In genomic region chr4:151850751-151851150, GRCh38 we compare ENCODE assay signal across 21 cellular contexts.
A peak's percentile ranks its signal among the peaks of the same experiment; 100 is the strongest.
DNase-seq lines count a peak whose midpoint lies in the region; TF ChIP-seq lines count a peak whose summit lies in the region.
"Had no signal": no experiment of that assay in that cellular context is flagged by ENCODE, and none has a peak within 500 bp of the region (broad histone marks: within the 10 kb centered on the region; RNA-seq: fewer than 3 reads in every experiment).

No MANE protein-coding gene starts in this region.

- in situ Hi-C loops in astrocyte of the spinal cord (cut with HindIII; ENCODE audit: low sequenced_read_pairs), result no loop called here

- H3K4me3 ChIP-seq in astrocyte of the spinal cord (ENCODE audit: low read depth, low read length), result no peak overlapping the region
- H3K4me3 ChIP-seq in foreskin fibroblast (ENCODE audit: low read depth in 1 of 2, low read length in 2 of 2), result no peak overlapping the region
- H3K4me3 ChIP-seq in skeletal muscle satellite cell (ENCODE audit: low read length), result no peak overlapping the region
- H3K4me3 ChIP-seq in coronary artery, result no peak overlapping the region
- H3K4me3 ChIP-seq: MG63, sigmoid colon, tibial nerve had no signal

- H3K36me3 ChIP-seq in skeletal muscle satellite cell (ENCODE audit: insufficient read depth, low read length), result no peaks in the 10 kb centered on the region
- H3K36me3 ChIP-seq: MG63, sigmoid colon, tibial nerve had no signal

- no peak overlapping the region for H3K9ac ChIP-seq in skeletal muscle satellite cell (ENCODE audit: low read depth, low read length)
- H3K9ac ChIP-seq: parathyroid adenoma had no signal

- H3K27me3 ChIP-seq in skeletal muscle satellite cell (ENCODE audit: control insufficient read depth, insufficient read depth, low read length), result no peaks in the 10 kb centered on the region
- H3K27me3 ChIP-seq: MG63, sigmoid colon, tibial nerve had no signal

- peak overlapping the region; percentile 7 for H3K4me2 ChIP-seq in skeletal muscle satellite cell (ENCODE audit: low read length)

- DNase-seq in GM03348 (ENCODE audit: low spot score) (peak; percentile 58), astrocyte of the spinal cord (ENCODE audit: low read depth, low spot score) (peak; percentile 5), foreskin fibroblast (peak; percentile 40 to 56), coronary artery (ENCODE audit: low spot score) (no peak), NCI-H1105 (lab: John Stamatoyannopoulos, UW) (no peak), DMS53 (lab: John Stamatoyannopoulos, UW) (no peak), GM20000 (ENCODE audit: low spot score) (no peak)
- DNase-seq: activated CD4-positive, alpha-beta T cell treated with anti-CD3 and anti-CD28 coated beads for 36 hours; CD8-positive, alpha-beta memory T cell; cortex of kidney; DMS79 treated with DMSO at 0.1 percent for 48 hours; left cardiac atrium; MG63; NCI-H146; NCI-H2171 treated with DMSO at 0.1 percent for 48 hours; NCI-H748 treated with DMSO at 0.1 percent for 48 hours; SHP77 treated with DMSO at 0.1 percent for 48 hours; sigmoid colon had no signal

- no peaks in the 10 kb centered on the region for H3K9me3 ChIP-seq in skeletal muscle satellite cell (replicated peaks; ENCODE audit: low read length)
- H3K9me3 ChIP-seq: MG63, tibial nerve had no signal

- peaks cover 10% of the 10 kb centered on the region for H3K4me1 ChIP-seq in skeletal muscle satellite cell (ENCODE audit: control insufficient read depth, insufficient read depth, low read length)
- H3K4me1 ChIP-seq: parathyroid adenoma, sigmoid colon, tibial nerve had no signal

- peak overlapping the region in 1 of 2 donors; percentile 27 for H3K27ac ChIP-seq in coronary artery
- H3K27ac ChIP-seq: parathyroid adenoma, sigmoid colon, tibial nerve had no signal

- TF ChIP-seq CTCF in astrocyte of the spinal cord (IDR thresholded peaks at IDR 0.05; ENCODE audit: low read depth, low read length) (no peak), foreskin fibroblast (IDR thresholded peaks at IDR 0.05; ENCODE audit: low read depth, low read length) (no peak), coronary artery (IDR thresholded peaks at IDR 0.05) (no peak), GM20000 (IDR thresholded peaks at IDR 0.05; ENCODE audit: extremely low read depth, missing control alignments) (no peak)

Comparison
In these comparisons a context has a peak if more than half of its experiments do, and no peak if none do; other contexts are left out.
1. DNase-seq: peak in GM03348 (single experiment), astrocyte of the spinal cord (single experiment) and foreskin fibroblast (2 of 2); none in coronary artery (single experiment), NCI-H1105 (single experiment), DMS53 (single experiment) and GM20000 (single experiment).